In genomic region chr3:161084277-161084676, GRCh38 we compare ENCODE assay signal across 25 cellular contexts.
"Had no signal": no experiment of that assay in that cellular context is flagged by ENCODE, and none has a peak within 500 bp of the region (broad histone marks: within the 10 kb centered on the region; RNA-seq: fewer than 3 reads in every experiment).

No MANE protein-coding gene starts in this region.

- ATAC-seq: natural killer cell; psoas muscle; right cardiac atrium; right lobe of liver; stimulated activated effector memory CD8-positive, alpha-beta T cell treated with anti-CD3 and anti-CD28 coated beads, Interleukin-12 subunit alpha, Interleukin-12 subunit beta, amount 100 ng/mL, for 72 hours; stimulated activated naive B cell treated with anti-CD40 and anti-IgM and Interleukin-4, amounts not matched to agents 10 μg/mL and 1 μg/mL and 100 μg/mL, for 72 hours had no signal

- H3K9me3 ChIP-seq: ovary, psoas muscle, right lobe of liver, sigmoid colon, stomach, thoracic aorta, thyroid gland, tibial nerve, upper lobe of left lung, vagina had no signal

- H3K4me1 ChIP-seq: neural progenitor cell, parathyroid adenoma, psoas muscle, right lobe of liver, sigmoid colon, vagina had no signal

- H3K36me3 ChIP-seq: neural progenitor cell, ovary, right lobe of liver had no signal

- H3K27ac ChIP-seq: neural progenitor cell, ovary, parathyroid adenoma, psoas muscle, right lobe of liver, sigmoid colon, stomach, thoracic aorta, thyroid gland, tibial nerve, upper lobe of left lung, vagina had no signal

- H3K27me3 ChIP-seq: neural progenitor cell, ovary, right lobe of liver, sigmoid colon, stomach, thyroid gland, tibial nerve, upper lobe of left lung, vagina had no signal

- H3K4me3 ChIP-seq: neural progenitor cell, ovary, psoas muscle, right lobe of liver, sigmoid colon, stomach, thoracic aorta, thyroid gland, tibial nerve, upper lobe of left lung, vagina had no signal

- DNase-seq: natural killer cell; occipital lobe; ovary; posterior cingulate gyrus; psoas muscle; right cardiac atrium; right lobe of liver; sigmoid colon; small intestine; stimulated activated CD4-positive, alpha-beta T cell treated with anti-CD3 and anti-CD28 coated beads, Interleukin-15, amount 100 ng/mL, for 24 hours; stimulated activated CD4-positive, alpha-beta T cell treated with anti-CD3 and anti-CD28 coated beads, Interleukin-2, amount 100 ng/mL, for 24 hours; stimulated activated CD4-positive, alpha-beta T cell treated with anti-CD3 and anti-CD28 coated beads, Interleukin-2, amount 100 ng/mL, for 48 hours; stimulated activated CD4-positive, alpha-beta T cell treated with anti-CD3 and anti-CD28 coated beads, Interleukin-4, amount 100 ng/mL, for 24 hours; stimulated activated naive B cell treated with anti-CD40 and anti-IgM and Interleukin-4, amounts not matched to agents 10 μg/mL and 1 μg/mL and 100 μg/mL, for 72 hours; stimulated activated naive CD4-positive, alpha-beta T cell treated with Interleukin-2 at 50 U/mL for 16 hours; stomach; thyroid gland; trophoblast cell; upper lobe of left lung had no signal
